In genomic region chr17:31802502-31802901, GRCh38 we compare ENCODE assay signal across 17 cellular contexts. TPM values are rescaled to one million over a fixed set of nuclear protein-coding genes. Genes with fewer than 3 reads are reported as not detected.
A peak's percentile ranks its signal among the peaks of the same experiment; 100 is the strongest.
DNase-seq lines count a peak whose midpoint lies in the region; ATAC-seq and TF ChIP-seq lines count a peak whose summit lies in the region.
"Had no signal": no experiment of that assay in that cellular context is flagged by ENCODE, and none has a peak within 500 bp of the region (broad histone marks: within the 10 kb centered on the region; RNA-seq: fewer than 3 reads in every experiment).

No MANE protein-coding gene starts in this region.

- no peak for DNase-seq in Right ventricle myocardium inferior (ENCODE audit: missing footprints)
- DNase-seq in right atrium auricular region (ENCODE audit: low spot score) = no peak
- peak; percentile 49 for DNase-seq in RPMI8226
- peak; percentile 35 for DNase-seq in left ventricle myocardium superior
- DNase-seq in ureter (ENCODE audit: low spot score) = no peak
- DNase-seq in stomach = no peak
- no peak for DNase-seq in SHP77 treated with DMSO at 0.1 percent for 48 hours (lab: John Stamatoyannopoulos, UW)
- DNase-seq in activated naive CD4-positive, alpha-beta T cell treated with anti-CD3 and anti-CD28 coated beads, Interleukin-2, amount 50 U/mL, for 16 hours = no peak
- DNase-seq: activated CD4-positive, alpha-beta T cell treated with anti-CD3 and anti-CD28 coated beads, Interleukin-2, amount 50 U/mL, for 4 hours; activated effector memory CD4-positive, alpha-beta T cell treated with Interleukin-2 at 50 U/mL for 16 hours; effector memory CD8-positive, alpha-beta T cell; kidney glomerular epithelial cell; NCI-H2227 treated with DMSO at 0.1 percent for 48 hours; SHP77; spleen had no signal

- H3K4me3 ChIP-seq in right atrium auricular region (no peak overlapping the region), stomach (no peak overlapping the region)
- H3K4me3 ChIP-seq: body of pancreas, gastroesophageal sphincter, spleen had no signal

- 91 to 96% (median 94%) methylated on average over 2 of the region's 2 CpGs for WGBS in stomach, 5 donors

- H3K4me1 ChIP-seq in right atrium auricular region (peaks cover 0 to 8% of the 10 kb centered on the region in 2 donors), stomach (peaks cover 0 to 9% (median 3%) of the 10 kb centered on the region in 4 donors)
- H3K4me1 ChIP-seq: gastroesophageal sphincter, spleen had no signal

- no peak for TF ChIP-seq CTCF in right atrium auricular region (IDR thresholded peaks at IDR 0.05)
- TF ChIP-seq CTCF in stomach (IDR thresholded peaks at IDR 0.05) = no peak

- intact Hi-C loops in Right ventricle myocardium inferior (cut with DNase I) = no loop called here
- intact Hi-C loops in left ventricle myocardium superior (cut with micrococcal nuclease) = no loop called here
- intact Hi-C loops in stomach (cut with DNase I; ENCODE audit: low total_unique reads) = no loop called here

- TF ChIP-seq EP300 in stomach (IDR thresholded peaks at IDR 0.05) = no peak

- H3K9me3 ChIP-seq in right atrium auricular region = no peaks in the 10 kb centered on the region
- H3K9me3 ChIP-seq in stomach = no peaks in the 10 kb centered on the region
- H3K9me3 ChIP-seq: body of pancreas, gastroesophageal sphincter, spleen had no signal

- ATAC-seq in Right ventricle myocardium inferior (peak; percentile 65), left ventricle myocardium superior (peak; percentile 52)
- ATAC-seq: body of pancreas; effector memory CD8-positive, alpha-beta T cell; gastroesophageal sphincter had no signal

- H3K36me3 ChIP-seq in right atrium auricular region = no peaks in the 10 kb centered on the region
- no peaks in the 10 kb centered on the region for H3K36me3 ChIP-seq in stomach
- H3K36me3 ChIP-seq: gastroesophageal sphincter, spleen had no signal

- H3K27ac ChIP-seq in right atrium auricular region (peak overlapping the region in 1 of 2 donors; percentile 16), stomach (no peak overlapping the region)
- H3K27ac ChIP-seq: body of pancreas, gastroesophageal sphincter, spleen had no signal

- H3K27me3 ChIP-seq in right atrium auricular region = no peaks in the 10 kb centered on the region
- no peaks in the 10 kb centered on the region for H3K27me3 ChIP-seq in stomach
- H3K27me3 ChIP-seq: body of pancreas, gastroesophageal sphincter, spleen had no signal

- TF ChIP-seq POLR2A in stomach (IDR thresholded peaks at IDR 0.05) = no peak

RNA-seq across cellular contexts. Expression of gene COPRS, which starts 56.5 kb away (rescaled TPM):
- 60.0 TPM for total RNA-seq in Right ventricle myocardium inferior
- 10 to 100 TPM; 67.8 to 73.9 TPM for total RNA-seq in right atrium auricular region
- total RNA-seq in left ventricle myocardium superior = 57.5 TPM
- 24.3 TPM for total RNA-seq in ureter
- total RNA-seq in stomach = 10 to 100 TPM; 22.8 to 61.4 (median 38.4) TPM
- polyA plus RNA-seq in stomach = 10 to 100 TPM; 52.1 to 57.3 (median 56.0) TPM

Comparison
In these comparisons a context has a peak if more than half of its experiments do, and no peak if none do; other contexts are left out.
1. DNase-seq: peak in RPMI8226 (single experiment) and left ventricle myocardium superior (single experiment); none in Right ventricle myocardium inferior (single experiment), right atrium auricular region (single experiment), ureter (single experiment), stomach (single experiment), SHP77 treated with DMSO at 0.1 percent for 48 hours (single experiment) and activated naive CD4-positive, alpha-beta T cell treated with anti-CD3 and anti-CD28 coated beads, Interleukin-2, amount 50 U/mL, for 16 hours (single experiment).